ENCODE assay signal across 1 cellular context in genomic region chr10:11663763-11664555, GRCh38.
TF ChIP-seq lines count a peak whose summit lies in the region.

No MANE protein-coding gene starts in this region.

TF ChIP-seq in GM12878, 131 proteins besides CTCF, POLR2A, EP300 and RAD21 (continued from another document):
- TF ChIP-seq REST (IDR thresholded peaks at IDR 0.05; ENCODE audit: low read depth, low read length) (no peak), MYC (IDR thresholded peaks at IDR 0.05; ENCODE audit: insufficient read depth, insufficient read length, insufficient replicate concordance, low read length, severe bottlenecking) (no peak), ZNF384 (IDR thresholded peaks at IDR 0.05; ENCODE audit: borderline replicate concordance, low read depth, low read length) (no peak), BACH1 (IDR thresholded peaks at IDR 0.05; ENCODE audit: borderline replicate concordance) (no peak), NR2C1 (IDR thresholded peaks at IDR 0.05) (no peak), CREB1 (IDR thresholded peaks at IDR 0.05; ENCODE audit: low read depth) (no peak), FOS (IDR thresholded peaks at IDR 0.05; ENCODE audit: borderline replicate concordance, extremely low read depth, insufficient read length) (no peak), DPF2 (IDR thresholded peaks at IDR 0.05) (no peak), ETV6 (conservative IDR thresholded peaks at IDR 0.05 in 1 of 2, IDR thresholded peaks at IDR 0.05 in 1 of 2; ENCODE audit: borderline replicate concordance in 1 of 2, low read depth in 1 of 2) (peak in 1 of 2 experiments; percentile 44; a peak in 1 of 4 replicates), GABPA (IDR thresholded peaks at IDR 0.05; ENCODE audit: low read depth) (no peak), KLF5 (IDR thresholded peaks at IDR 0.05; ENCODE audit: partially characterized antibody) (no peak)
- TF ChIP-seq, protein P1, sequence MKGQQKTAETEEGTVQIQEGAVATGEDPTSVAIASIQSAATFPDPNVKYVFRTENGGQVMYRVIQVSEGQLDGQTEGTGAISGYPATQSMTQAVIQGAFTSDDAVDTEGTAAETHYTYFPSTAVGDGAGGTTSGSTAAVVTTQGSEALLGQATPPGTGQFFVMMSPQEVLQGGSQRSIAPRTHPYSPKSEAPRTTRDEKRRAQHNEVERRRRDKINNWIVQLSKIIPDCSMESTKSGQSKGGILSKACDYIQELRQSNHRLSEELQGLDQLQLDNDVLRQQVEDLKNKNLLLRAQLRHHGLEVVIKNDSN (IDR thresholded peaks at IDR 0.05; ENCODE audit: borderline replicate concordance, extremely low read length, insufficient read depth, low read depth, low read length), result no peak
